10 cellular contexts compared by ENCODE assay signal in genomic region chr18:32308493-32309120, GRCh38.
DNase-seq lines count a peak whose midpoint lies in the region; ATAC-seq, FAIRE-seq and TF ChIP-seq lines count a peak whose summit lies in the region.
"Had no signal": no experiment of that assay in that cellular context is flagged by ENCODE, and none has a peak within 500 bp of the region (broad histone marks: within the 10 kb centered on the region; RNA-seq: fewer than 3 reads in every experiment).

No MANE protein-coding gene starts in this region.

- peak; percentile 99 for ATAC-seq in foreskin keratinocyte
- ATAC-seq: activated T-cell treated with anti-CD3 and anti-CD28 coated beads, Interleukin-2, amount 50 U/mL, for 4 hours had no signal

- no peak for TF ChIP-seq RAD21 in SK-N-SH (IDR thresholded peaks at IDR 0.05; ENCODE audit: low read length)

- H3K79me2 ChIP-seq in SK-N-SH (ENCODE audit: insufficient read depth): no peaks in the 10 kb centered on the region

- FAIRE-seq in G401.6 (lab: Jason Lieb, UNC): peak; percentile 57

- H3K4me2 ChIP-seq in SK-N-SH: peak overlapping the region; percentile 46

- H3K27me3 ChIP-seq in SK-N-SH (ENCODE audit: insufficient read depth) (no peaks in the 10 kb centered on the region), foreskin keratinocyte (no peaks in the 10 kb centered on the region), rectal smooth muscle tissue (ENCODE audit: control insufficient read depth, insufficient read depth, low read length) (no peaks in the 10 kb centered on the region), prostate gland (replicated peaks; ENCODE audit: insufficient read depth) (no peaks in the 10 kb centered on the region)

- TF ChIP-seq CTCF in SK-N-SH (IDR thresholded peaks at IDR 0.05) (no peak), foreskin keratinocyte (conservative IDR thresholded peaks at IDR 0.05) (no peak), prostate gland (IDR thresholded peaks at IDR 0.05) (no peak)

- peak overlapping the region; percentile 69; the same call in 1 of the 2 replicates for H2AFZ ChIP-seq in SK-N-SH (ENCODE audit: low read depth)

- peaks cover 4 to 24% of the 10 kb centered on the region in 2 experiments for H3K4me1 ChIP-seq in SK-N-SH (ENCODE audit: control insufficient read depth in 1 of 2, insufficient read depth in 2 of 2, low read depth in 1 of 2, low read length in 1 of 2)
- peaks cover 9% of the 10 kb centered on the region for H3K4me1 ChIP-seq in foreskin keratinocyte
- H3K4me1 ChIP-seq in rectal smooth muscle tissue (ENCODE audit: control insufficient read depth, insufficient read depth, low read length): peaks cover 6% of the 10 kb centered on the region
- H3K4me1 ChIP-seq in prostate gland (replicated peaks): no peaks in the 10 kb centered on the region

- H3K9ac ChIP-seq in SK-N-SH (peak overlapping the region; percentile 8; the same call in 1 of the 2 replicates), rectal smooth muscle tissue (ENCODE audit: low read length) (no peak overlapping the region)

- no peak; a peak in 1 of 4 replicates for TF ChIP-seq EP300 in SK-N-SH (IDR thresholded peaks at IDR 0.05; ENCODE audit: borderline replicate concordance in 1 of 2, low read depth in 1 of 2, low read length in 1 of 2)

- POLR2A ChIA-PET in SK-N-SH (lab: Yijun Ruan, JAX): no interaction called here

- H3K27ac ChIP-seq in SK-N-SH (ENCODE audit: low read depth in 2 of 2, low read length in 1 of 2) (peak overlapping the region in 1 of 2 experiments; percentile 81; a peak in 3 of 4 replicates), foreskin keratinocyte (peak overlapping the region; percentile 24), rectal smooth muscle tissue (ENCODE audit: low read depth, low read length) (peak overlapping the region; percentile 66), prostate gland (no peak overlapping the region)

- DNase-seq in SK-N-SH (no peak), foreskin keratinocyte (peak; percentile 55 to 90), NCI-H2107 (lab: John Stamatoyannopoulos, UW) (no peak), NCI-H2107 treated with DMSO at 0.1 percent for 48 hours (lab: John Stamatoyannopoulos, UW; ENCODE audit: unreplicated experiment) (no peak), prostate gland (ENCODE audit: low spot score) (no peak), AML-193 (lab: John Stamatoyannopoulos, UW) (no peak)
- DNase-seq: activated T-cell treated with anti-CD3 and anti-CD28 coated beads, Interleukin-2, amount 50 U/mL, for 4 hours; hypothalamus had no signal

- H3K4me3 ChIP-seq in SK-N-SH (ENCODE audit: low read depth in 2 of 2, low read length in 1 of 2): no peak overlapping the region
- H3K4me3 ChIP-seq in rectal smooth muscle tissue (ENCODE audit: low read length): no peak overlapping the region
- no peak overlapping the region for H3K4me3 ChIP-seq in prostate gland

- peaks cover 7% of the 10 kb centered on the region for H3F3A ChIP-seq in SK-N-SH (replicated peaks; ENCODE audit: insufficient read depth)

- H4K20me1 ChIP-seq in SK-N-SH (ENCODE audit: insufficient read depth): no peaks in the 10 kb centered on the region

- WGBS in SK-N-SH (ENCODE audit: low lambda C conversion rate): 39% methylated on average over 3 of the region's 3 CpGs
- 40% methylated on average over 3 of the region's 3 CpGs for WGBS in prostate gland

- H3K9me2 ChIP-seq in SK-N-SH: no peaks in the 10 kb centered on the region

- intact Hi-C loops in prostate gland (cut with DNase I): no loop called here

- H3K36me3 ChIP-seq in SK-N-SH (replicated peaks in 1 of 2; ENCODE audit: control insufficient read depth in 1 of 2, insufficient read depth in 2 of 2, low read length in 1 of 2) (no peaks in the 10 kb centered on the region), rectal smooth muscle tissue (ENCODE audit: control insufficient read depth, insufficient read depth, low read length) (no peaks in the 10 kb centered on the region), prostate gland (no peaks in the 10 kb centered on the region)

- CTCF ChIA-PET in SK-N-SH (lab: Yijun Ruan, JAX): interaction anchor here (1.1 to 1.2 kb wide), 2 partner anchors 16 to 37 kb away, joined by 3 read pairs; no protein-coding TSS in a partner anchor

- no peaks in the 10 kb centered on the region for H3K9me3 ChIP-seq in SK-N-SH
- no peaks in the 10 kb centered on the region for H3K9me3 ChIP-seq in prostate gland

- TF ChIP-seq POLR2A in prostate gland (IDR thresholded peaks at IDR 0.05): no peak

TF ChIP-seq in SK-N-SH, 30 proteins besides CTCF, POLR2A, EP300 and RAD21:
- TF ChIP-seq ZBTB33 (IDR thresholded peaks at IDR 0.05; ENCODE audit: borderline replicate concordance, low read depth) (no peak), TCF12 (IDR thresholded peaks at IDR 0.05) (peak; percentile 44; the same call in 1 of the 2 replicates), MEF2A (IDR thresholded peaks at IDR 0.05; ENCODE audit: borderline replicate concordance, low read depth) (no peak), FOSL2 (IDR thresholded peaks at IDR 0.05; ENCODE audit: borderline replicate concordance, low read depth) (peak; percentile 84; the same call in 1 of the 2 replicates), USF2 (IDR thresholded peaks at IDR 0.05; ENCODE audit: borderline replicate concordance, low read depth, low read length) (no peak), FOXJ3 (CRISPR knock-in tag; IDR thresholded peaks at IDR 0.05) (no peak), SIN3A (IDR thresholded peaks at IDR 0.05; ENCODE audit: borderline replicate concordance, low read depth, low read length) (peak; percentile 26; the same call in 1 of the 2 replicates), IRF3 (IDR thresholded peaks at IDR 0.05; ENCODE audit: low read depth, low read length) (no peak), YY1 (IDR thresholded peaks at IDR 0.05; ENCODE audit: low read depth) (no peak), GABPA (IDR thresholded peaks at IDR 0.05; ENCODE audit: low read depth) (no peak), RCOR1 (IDR thresholded peaks at IDR 0.05; ENCODE audit: low read length) (no peak), SMC3 (IDR thresholded peaks at IDR 0.05; ENCODE audit: low read depth, low read length) (no peak), POLR2AphosphoS5 (IDR thresholded peaks at IDR 0.05; ENCODE audit: low read depth, low read length) (peak; percentile 25; the same call in 1 of the 2 replicates), NFIC (IDR thresholded peaks at IDR 0.05; ENCODE audit: borderline replicate concordance) (0 out of 2 replicates have a peak, but pooled peaks have one; percentile 34), JUND (IDR thresholded peaks at IDR 0.05) (peak; percentile 77), TEAD4 (IDR thresholded peaks at IDR 0.05; ENCODE audit: borderline replicate concordance, insufficient read depth) (no peak; the same call in 1 of the 2 replicates), MAX (IDR thresholded peaks at IDR 0.05; ENCODE audit: low read depth) (0 out of 2 replicates have a peak, but pooled peaks have one; percentile 24)
TF ChIP-seq in SK-N-SH: peak in this region for 7.

Comparison
In these comparisons a context has a peak if more than half of its experiments do, and no peak if none do; other contexts are left out.
1. DNase-seq: peak in foreskin keratinocyte (2 of 2); none in SK-N-SH (single experiment), NCI-H2107 (single experiment), NCI-H2107 treated with DMSO at 0.1 percent for 48 hours (single experiment), prostate gland (single experiment) and AML-193 (0 of 2).
2. H3K27ac ChIP-seq: peak in foreskin keratinocyte (single experiment) and rectal smooth muscle tissue (single experiment); none in prostate gland (0 of 2).